Comparison of ENCODE assay signal across 1 cellular context in the genomic region with DNA sequence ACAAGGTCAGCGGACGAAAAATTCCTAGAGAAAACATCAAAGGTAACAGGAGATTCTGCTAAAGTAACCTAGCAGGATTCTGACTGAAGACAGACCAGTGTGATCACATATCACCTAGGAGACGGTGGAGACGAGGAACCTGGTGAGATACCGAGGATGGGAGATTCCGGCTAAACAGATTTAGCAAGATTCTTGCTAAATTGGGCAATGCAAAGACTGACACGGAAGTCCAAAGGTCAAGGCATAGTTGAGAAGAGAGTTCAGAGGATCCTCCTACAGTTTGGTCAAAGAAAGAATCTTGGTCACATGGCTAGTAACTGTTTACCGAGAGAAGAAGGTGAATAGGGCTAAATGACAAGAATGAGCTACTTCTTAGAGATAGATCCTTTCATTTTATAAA.
TF ChIP-seq lines count a peak whose summit lies in the region.

No MANE protein-coding gene starts in this region.

TF ChIP-seq in HepG2, 621 proteins besides CTCF, POLR2A, EP300 and RAD21 (continued from another document and continues in another):
- TF ChIP-seq, protein P1, sequence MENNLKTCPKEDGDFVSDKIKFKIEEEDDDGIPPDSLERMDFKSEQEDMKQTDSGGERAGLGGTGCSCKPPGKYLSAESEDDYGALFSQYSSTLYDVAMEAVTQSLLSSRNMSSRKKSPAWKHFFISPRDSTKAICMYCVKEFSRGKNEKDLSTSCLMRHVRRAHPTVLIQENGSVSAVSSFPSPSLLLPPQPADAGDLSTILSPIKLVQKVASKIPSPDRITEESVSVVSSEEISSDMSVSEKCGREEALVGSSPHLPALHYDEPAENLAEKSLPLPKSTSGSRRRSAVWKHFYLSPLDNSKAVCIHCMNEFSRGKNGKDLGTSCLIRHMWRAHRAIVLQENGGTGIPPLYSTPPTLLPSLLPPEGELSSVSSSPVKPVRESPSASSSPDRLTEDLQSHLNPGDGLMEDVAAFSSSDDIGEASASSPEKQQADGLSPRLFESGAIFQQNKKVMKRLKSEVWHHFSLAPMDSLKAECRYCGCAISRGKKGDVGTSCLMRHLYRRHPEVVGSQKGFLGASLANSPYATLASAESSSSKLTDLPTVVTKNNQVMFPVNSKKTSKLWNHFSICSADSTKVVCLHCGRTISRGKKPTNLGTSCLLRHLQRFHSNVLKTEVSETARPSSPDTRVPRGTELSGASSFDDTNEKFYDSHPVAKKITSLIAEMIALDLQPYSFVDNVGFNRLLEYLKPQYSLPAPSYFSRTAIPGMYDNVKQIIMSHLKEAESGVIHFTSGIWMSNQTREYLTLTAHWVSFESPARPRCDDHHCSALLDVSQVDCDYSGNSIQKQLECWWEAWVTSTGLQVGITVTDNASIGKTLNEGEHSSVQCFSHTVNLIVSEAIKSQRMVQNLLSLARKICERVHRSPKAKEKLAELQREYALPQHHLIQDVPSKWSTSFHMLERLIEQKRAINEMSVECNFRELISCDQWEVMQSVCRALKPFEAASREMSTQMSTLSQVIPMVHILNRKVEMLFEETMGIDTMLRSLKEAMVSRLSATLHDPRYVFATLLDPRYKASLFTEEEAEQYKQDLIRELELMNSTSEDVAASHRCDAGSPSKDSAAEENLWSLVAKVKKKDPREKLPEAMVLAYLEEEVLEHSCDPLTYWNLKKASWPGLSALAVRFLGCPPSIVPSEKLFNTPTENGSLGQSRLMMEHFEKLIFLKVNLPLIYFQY (CRISPR knock-in tag; IDR thresholded peaks at IDR 0.05; ENCODE audit: borderline replicate concordance): no peak
- TF ChIP-seq SOX13 (IDR thresholded peaks at IDR 0.05) (no peak), SOX13 (CRISPR knock-in tag; conservative IDR thresholded peaks at IDR 0.05 in 1 of 2, IDR thresholded peaks at IDR 0.05 in 1 of 2) (peak in 1 of 2 experiments; percentile 64; a peak in 2 of 4 replicates), ZNF879 (CRISPR knock-in tag; IDR thresholded peaks at IDR 0.05) (no peak), SYNCRIP (IDR thresholded peaks at IDR 0.05; ENCODE audit: insufficient read depth, low read depth, low read length) (no peak), PPARG (CRISPR knock-in tag; conservative IDR thresholded peaks at IDR 0.05) (no peak), RFX5 (IDR thresholded peaks at IDR 0.05; ENCODE audit: low read depth, low read length) (no peak), ZNF101 (CRISPR knock-in tag; IDR thresholded peaks at IDR 0.05; ENCODE audit: borderline replicate concordance, low read depth) (no peak), THAP11 (CRISPR knock-in tag; IDR thresholded peaks at IDR 0.05) (peak; percentile 54; the same call in 1 of the 2 replicates), ELF1 (CRISPR knock-in tag; IDR thresholded peaks at IDR 0.05) (peak; percentile 68), ZNF547 (CRISPR knock-in tag; IDR thresholded peaks at IDR 0.05) (no peak), FOXA3 (CRISPR knock-in tag; IDR thresholded peaks at IDR 0.05) (peak; percentile 54; the same call in 1 of the 2 replicates), MZF1 (CRISPR knock-in tag; IDR thresholded peaks at IDR 0.05; ENCODE audit: borderline replicate concordance) (no peak), GFI1 (CRISPR knock-in tag; IDR thresholded peaks at IDR 0.05; ENCODE audit: borderline replicate concordance) (0 out of 2 replicates have a peak, but pooled peaks have one; percentile 40), FOXA1 (IDR thresholded peaks at IDR 0.05) (no peak), FOXA1 (CRISPR knock-in tag; IDR thresholded peaks at IDR 0.05) (no peak), ZC3H4 (CRISPR knock-in tag; IDR thresholded peaks at IDR 0.05; ENCODE audit: borderline replicate concordance) (no peak), ZNF543 (CRISPR knock-in tag; IDR thresholded peaks at IDR 0.05) (no peak), BORCS8-MEF2B (CRISPR knock-in tag; IDR thresholded peaks at IDR 0.05) (no peak), ZNF841 (CRISPR knock-in tag; IDR thresholded peaks at IDR 0.05; ENCODE audit: borderline replicate concordance) (no peak), NCOR1 (IDR thresholded peaks at IDR 0.05; ENCODE audit: borderline replicate concordance, low read length) (peak; percentile 56; the same call in 1 of the 2 replicates), PAF1 (CRISPR knock-in tag; IDR thresholded peaks at IDR 0.05) (no peak), SKI (IDR thresholded peaks at IDR 0.05; ENCODE audit: partially characterized antibody) (no peak), HIVEP1 (CRISPR knock-in tag; IDR thresholded peaks at IDR 0.05) (no peak), ZNF44 (CRISPR knock-in tag; IDR thresholded peaks at IDR 0.05) (no peak), TCF12 (IDR thresholded peaks at IDR 0.05) (no peak), TCF12 (CRISPR knock-in tag; IDR thresholded peaks at IDR 0.05) (no peak), GATAD2A (CRISPR knock-in tag; IDR thresholded peaks at IDR 0.05) (peak; percentile 92), ZNF549 (CRISPR knock-in tag; IDR thresholded peaks at IDR 0.05) (no peak), NCOA2 (CRISPR knock-in tag; IDR thresholded peaks at IDR 0.05) (peak; percentile 47; the same call in 1 of the 2 replicates), ZNF331 (CRISPR knock-in tag; IDR thresholded peaks at IDR 0.05) (peak; percentile 50; the same call in 1 of the 2 replicates), SP4 (CRISPR knock-in tag; IDR thresholded peaks at IDR 0.05) (no peak), PHF21A (CRISPR knock-in tag; IDR thresholded peaks at IDR 0.05) (0 out of 2 replicates have a peak, but pooled peaks have one; percentile 32), ATRX (CRISPR knock-in tag; IDR thresholded peaks at IDR 0.05; ENCODE audit: borderline replicate concordance) (no peak), ARNTL (CRISPR knock-in tag; IDR thresholded peaks at IDR 0.05) (no peak), ZNF614 (CRISPR knock-in tag; IDR thresholded peaks at IDR 0.05; ENCODE audit: borderline replicate concordance) (peak; percentile 58; the same call in 1 of the 2 replicates), KDM5A (IDR thresholded peaks at IDR 0.05; ENCODE audit: borderline replicate concordance, low read length) (no peak)
- TF ChIP-seq, protein P2, sequence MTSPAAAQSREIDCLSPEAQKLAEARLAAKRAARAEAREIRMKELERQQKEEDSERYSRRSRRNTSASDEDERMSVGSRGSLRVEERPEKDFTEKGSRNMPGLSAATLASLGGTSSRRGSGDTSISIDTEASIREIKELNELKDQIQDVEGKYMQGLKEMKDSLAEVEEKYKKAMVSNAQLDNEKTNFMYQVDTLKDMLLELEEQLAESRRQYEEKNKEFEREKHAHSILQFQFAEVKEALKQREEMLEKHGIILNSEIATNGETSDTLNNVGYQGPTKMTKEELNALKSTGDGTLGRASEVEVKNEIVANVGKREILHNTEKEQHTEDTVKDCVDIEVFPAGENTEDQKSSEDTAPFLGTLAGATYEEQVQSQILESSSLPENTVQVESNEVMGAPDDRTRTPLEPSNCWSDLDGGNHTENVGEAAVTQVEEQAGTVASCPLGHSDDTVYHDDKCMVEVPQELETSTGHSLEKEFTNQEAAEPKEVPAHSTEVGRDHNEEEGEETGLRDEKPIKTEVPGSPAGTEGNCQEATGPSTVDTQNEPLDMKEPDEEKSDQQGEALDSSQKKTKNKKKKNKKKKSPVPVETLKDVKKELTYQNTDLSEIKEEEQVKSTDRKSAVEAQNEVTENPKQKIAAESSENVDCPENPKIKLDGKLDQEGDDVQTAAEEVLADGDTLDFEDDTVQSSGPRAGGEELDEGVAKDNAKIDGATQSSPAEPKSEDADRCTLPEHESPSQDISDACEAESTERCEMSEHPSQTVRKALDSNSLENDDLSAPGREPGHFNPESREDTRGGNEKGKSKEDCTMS (CRISPR knock-in tag; conservative IDR thresholded peaks at IDR 0.05): no peak
- TF ChIP-seq, protein P3, sequence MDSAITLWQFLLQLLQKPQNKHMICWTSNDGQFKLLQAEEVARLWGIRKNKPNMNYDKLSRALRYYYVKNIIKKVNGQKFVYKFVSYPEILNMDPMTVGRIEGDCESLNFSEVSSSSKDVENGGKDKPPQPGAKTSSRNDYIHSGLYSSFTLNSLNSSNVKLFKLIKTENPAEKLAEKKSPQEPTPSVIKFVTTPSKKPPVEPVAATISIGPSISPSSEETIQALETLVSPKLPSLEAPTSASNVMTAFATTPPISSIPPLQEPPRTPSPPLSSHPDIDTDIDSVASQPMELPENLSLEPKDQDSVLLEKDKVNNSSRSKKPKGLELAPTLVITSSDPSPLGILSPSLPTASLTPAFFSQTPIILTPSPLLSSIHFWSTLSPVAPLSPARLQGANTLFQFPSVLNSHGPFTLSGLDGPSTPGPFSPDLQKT (CRISPR knock-in tag; IDR thresholded peaks at IDR 0.05; ENCODE audit: borderline replicate concordance): no peak
- TF ChIP-seq, protein P4, sequence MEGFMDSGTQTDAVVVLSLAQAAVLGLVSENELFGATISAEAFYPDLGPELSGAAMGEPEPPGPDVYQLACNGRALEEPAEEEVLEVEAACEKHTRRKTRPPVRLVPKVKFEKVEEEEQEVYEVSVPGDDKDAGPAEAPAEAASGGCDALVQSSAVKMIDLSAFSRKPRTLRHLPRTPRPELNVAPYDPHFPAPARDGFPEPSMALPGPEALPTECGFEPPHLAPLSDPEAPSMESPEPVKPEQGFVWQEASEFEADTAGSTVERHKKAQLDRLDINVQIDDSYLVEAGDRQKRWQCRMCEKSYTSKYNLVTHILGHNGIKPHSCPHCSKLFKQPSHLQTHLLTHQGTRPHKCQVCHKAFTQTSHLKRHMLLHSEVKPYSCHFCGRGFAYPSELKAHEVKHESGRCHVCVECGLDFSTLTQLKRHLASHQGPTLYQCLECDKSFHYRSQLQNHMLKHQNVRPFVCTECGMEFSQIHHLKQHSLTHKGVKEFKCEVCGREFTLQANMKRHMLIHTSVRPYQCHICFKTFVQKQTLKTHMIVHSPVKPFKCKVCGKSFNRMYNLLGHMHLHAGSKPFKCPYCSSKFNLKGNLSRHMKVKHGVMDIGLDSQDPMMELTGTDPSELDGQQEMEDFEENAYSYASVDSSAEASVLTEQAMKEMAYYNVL (CRISPR knock-in tag; IDR thresholded peaks at IDR 0.05; ENCODE audit: borderline replicate concordance): peak; percentile 41; the same call in 1 of the 2 replicates
- TF ChIP-seq, protein P5, sequence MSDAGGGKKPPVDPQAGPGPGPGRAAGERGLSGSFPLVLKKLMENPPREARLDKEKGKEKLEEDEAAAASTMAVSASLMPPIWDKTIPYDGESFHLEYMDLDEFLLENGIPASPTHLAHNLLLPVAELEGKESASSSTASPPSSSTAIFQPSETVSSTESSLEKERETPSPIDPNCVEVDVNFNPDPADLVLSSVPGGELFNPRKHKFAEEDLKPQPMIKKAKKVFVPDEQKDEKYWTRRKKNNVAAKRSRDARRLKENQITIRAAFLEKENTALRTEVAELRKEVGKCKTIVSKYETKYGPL (CRISPR knock-in tag; IDR thresholded peaks at IDR 0.05): no peak
- TF ChIP-seq, protein P6, sequence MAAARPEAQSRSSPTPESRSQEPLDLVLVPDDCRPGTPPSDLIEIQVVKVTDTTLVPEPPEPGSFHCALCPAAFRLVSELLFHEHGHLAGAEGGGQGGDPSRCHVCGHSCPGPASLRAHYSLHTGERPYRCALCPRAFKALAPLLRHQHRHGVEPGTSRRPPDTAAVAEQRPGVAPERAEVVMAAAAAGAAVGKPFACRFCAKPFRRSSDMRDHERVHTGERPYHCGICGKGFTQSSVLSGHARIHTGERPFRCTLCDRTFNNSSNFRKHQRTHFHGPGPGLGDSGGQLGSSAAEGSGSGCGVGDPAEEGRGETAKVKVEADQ (CRISPR knock-in tag; IDR thresholded peaks at IDR 0.05; ENCODE audit: borderline replicate concordance): peak; percentile 40; the same call in 1 of the 2 replicates
- TF ChIP-seq, protein P7, sequence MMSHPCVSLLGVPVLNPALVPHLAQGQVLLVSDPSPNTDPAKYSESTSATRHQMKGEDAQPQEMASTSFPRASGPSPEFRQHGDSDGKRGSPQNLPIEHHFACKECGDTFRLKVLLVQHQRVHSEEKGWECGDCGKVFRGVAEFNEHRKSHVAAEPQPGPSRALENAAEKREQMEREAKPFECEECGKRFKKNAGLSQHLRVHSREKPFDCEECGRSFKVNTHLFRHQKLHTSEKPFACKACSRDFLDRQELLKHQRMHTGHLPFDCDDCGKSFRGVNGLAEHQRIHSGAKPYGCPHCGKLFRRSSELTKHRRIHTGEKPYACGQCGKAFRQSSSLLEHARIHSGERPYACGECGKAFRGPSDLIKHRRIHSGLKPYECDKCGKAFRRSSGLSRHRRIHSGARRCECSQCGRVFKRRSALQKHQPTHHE (CRISPR knock-in tag; IDR thresholded peaks at IDR 0.05; ENCODE audit: borderline replicate concordance): no peak
- TF ChIP-seq, protein P8, sequence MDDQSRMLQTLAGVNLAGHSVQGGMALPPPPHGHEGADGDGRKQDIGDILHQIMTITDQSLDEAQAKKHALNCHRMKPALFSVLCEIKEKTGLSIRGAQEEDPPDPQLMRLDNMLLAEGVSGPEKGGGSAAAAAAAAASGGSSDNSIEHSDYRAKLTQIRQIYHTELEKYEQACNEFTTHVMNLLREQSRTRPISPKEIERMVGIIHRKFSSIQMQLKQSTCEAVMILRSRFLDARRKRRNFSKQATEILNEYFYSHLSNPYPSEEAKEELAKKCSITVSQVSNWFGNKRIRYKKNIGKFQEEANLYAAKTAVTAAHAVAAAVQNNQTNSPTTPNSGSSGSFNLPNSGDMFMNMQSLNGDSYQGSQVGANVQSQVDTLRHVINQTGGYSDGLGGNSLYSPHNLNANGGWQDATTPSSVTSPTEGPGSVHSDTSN (CRISPR knock-in tag; IDR thresholded peaks at IDR 0.05; ENCODE audit: borderline replicate concordance): no peak
- TF ChIP-seq, protein P9, sequence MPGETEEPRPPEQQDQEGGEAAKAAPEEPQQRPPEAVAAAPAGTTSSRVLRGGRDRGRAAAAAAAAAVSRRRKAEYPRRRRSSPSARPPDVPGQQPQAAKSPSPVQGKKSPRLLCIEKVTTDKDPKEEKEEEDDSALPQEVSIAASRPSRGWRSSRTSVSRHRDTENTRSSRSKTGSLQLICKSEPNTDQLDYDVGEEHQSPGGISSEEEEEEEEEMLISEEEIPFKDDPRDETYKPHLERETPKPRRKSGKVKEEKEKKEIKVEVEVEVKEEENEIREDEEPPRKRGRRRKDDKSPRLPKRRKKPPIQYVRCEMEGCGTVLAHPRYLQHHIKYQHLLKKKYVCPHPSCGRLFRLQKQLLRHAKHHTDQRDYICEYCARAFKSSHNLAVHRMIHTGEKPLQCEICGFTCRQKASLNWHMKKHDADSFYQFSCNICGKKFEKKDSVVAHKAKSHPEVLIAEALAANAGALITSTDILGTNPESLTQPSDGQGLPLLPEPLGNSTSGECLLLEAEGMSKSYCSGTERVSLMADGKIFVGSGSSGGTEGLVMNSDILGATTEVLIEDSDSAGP (CRISPR knock-in tag; IDR thresholded peaks at IDR 0.05; ENCODE audit: borderline replicate concordance): no peak
- TF ChIP-seq, protein P10, sequence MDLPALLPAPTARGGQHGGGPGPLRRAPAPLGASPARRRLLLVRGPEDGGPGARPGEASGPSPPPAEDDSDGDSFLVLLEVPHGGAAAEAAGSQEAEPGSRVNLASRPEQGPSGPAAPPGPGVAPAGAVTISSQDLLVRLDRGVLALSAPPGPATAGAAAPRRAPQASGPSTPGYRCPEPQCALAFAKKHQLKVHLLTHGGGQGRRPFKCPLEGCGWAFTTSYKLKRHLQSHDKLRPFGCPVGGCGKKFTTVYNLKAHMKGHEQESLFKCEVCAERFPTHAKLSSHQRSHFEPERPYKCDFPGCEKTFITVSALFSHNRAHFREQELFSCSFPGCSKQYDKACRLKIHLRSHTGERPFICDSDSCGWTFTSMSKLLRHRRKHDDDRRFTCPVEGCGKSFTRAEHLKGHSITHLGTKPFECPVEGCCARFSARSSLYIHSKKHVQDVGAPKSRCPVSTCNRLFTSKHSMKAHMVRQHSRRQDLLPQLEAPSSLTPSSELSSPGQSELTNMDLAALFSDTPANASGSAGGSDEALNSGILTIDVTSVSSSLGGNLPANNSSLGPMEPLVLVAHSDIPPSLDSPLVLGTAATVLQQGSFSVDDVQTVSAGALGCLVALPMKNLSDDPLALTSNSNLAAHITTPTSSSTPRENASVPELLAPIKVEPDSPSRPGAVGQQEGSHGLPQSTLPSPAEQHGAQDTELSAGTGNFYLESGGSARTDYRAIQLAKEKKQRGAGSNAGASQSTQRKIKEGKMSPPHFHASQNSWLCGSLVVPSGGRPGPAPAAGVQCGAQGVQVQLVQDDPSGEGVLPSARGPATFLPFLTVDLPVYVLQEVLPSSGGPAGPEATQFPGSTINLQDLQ (CRISPR knock-in tag; IDR thresholded peaks at IDR 0.05): no peak
